Comparison of ENCODE assay signal across 1 cellular context in the genomic region with DNA sequence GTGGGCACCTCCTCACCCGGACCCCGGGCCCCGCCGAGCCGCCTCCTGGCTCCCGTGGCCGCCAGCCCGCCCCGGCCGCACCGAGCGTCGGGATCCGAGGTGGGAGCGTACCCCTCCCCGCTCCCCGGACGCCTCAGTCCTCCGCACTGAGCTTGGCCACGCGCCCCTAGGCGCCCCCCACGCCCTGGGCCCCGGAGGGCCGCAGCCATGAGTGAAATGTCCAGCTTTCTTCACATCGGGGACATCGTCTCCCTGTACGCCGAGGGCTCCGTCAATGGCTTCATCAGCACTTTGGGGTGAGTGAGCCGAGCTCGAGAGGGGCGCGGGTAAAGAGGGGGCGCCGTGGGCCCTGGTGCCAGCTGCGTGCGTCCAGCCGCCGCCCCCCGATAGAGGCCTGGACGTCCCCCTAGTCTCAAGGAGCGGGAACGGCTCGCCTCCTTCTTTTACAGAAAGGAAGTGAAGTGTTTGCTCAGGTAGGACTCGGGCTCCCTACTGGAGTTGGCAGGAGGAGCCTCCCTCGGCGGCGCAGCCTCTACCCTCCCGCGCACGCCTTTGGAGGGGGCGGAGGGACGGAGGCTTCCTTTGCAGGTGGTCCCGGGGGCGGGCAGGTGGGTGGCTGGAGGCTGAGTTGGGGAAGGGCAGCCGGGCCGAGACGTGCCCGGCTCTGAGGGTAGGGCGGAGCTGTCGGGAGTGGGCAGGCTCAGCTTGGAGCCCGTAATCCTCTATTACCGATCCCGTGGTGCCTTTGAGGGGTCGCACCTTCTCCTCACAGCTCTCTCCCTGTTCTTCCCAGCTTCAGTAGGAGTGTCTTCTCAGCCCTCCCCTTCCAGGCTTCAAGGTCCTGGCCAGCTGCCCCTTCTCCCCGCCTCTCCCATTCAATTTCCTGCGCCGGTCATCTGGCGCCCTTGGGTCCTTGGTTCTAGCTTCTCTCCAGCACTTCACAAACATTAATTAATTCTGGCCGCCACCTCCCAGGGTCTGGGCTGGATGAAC.
TF ChIP-seq lines count a peak whose summit lies in the region.

No MANE protein-coding gene starts in this region.

TF ChIP-seq in K562, 482 proteins besides CTCF, POLR2A, EP300 and RAD21 (continued from another document and continues in another):
- TF ChIP-seq RERE (CRISPR knock-in tag; IDR thresholded peaks at IDR 0.05; ENCODE audit: borderline replicate concordance) (no peak), POLR3A (IDR thresholded peaks at IDR 0.05; ENCODE audit: borderline replicate concordance, extremely low read depth, insufficient read depth, insufficient read length) (no peak), MTA3 (IDR thresholded peaks at IDR 0.05; ENCODE audit: borderline replicate concordance) (0 out of 2 replicates have a peak, but pooled peaks have one; percentile 16), ARID1B (IDR thresholded peaks at IDR 0.05) (no peak), HDAC1 (IDR thresholded peaks at IDR 0.05) (peak in 1 of 2 experiments; percentile 7; a peak in 1 of 4 replicates), CBFA2T3 (IDR thresholded peaks at IDR 0.05) (no peak), XRCC4 (IDR thresholded peaks at IDR 0.05; ENCODE audit: extremely low read depth, insufficient read depth, insufficient read length) (no peak), EHMT2 (IDR thresholded peaks at IDR 0.05) (no peak), ZKSCAN3 (CRISPR knock-in tag; IDR thresholded peaks at IDR 0.05) (no peak), PTRF (tag; IDR thresholded peaks at IDR 0.05) (no peak), DIDO1 (tag; IDR thresholded peaks at IDR 0.05; ENCODE audit: low read depth) (no peak), ZNF740 (CRISPR knock-in tag; IDR thresholded peaks at IDR 0.05) (no peak), ZNF740 (tag; IDR thresholded peaks at IDR 0.05) (peak in 1 of 2 experiments; percentile 33; a peak in 2 of 4 replicates), ETS1 (conservative IDR thresholded peaks at IDR 0.05; ENCODE audit: control insufficient read depth, low read depth, low read length) (0 out of 2 replicates have a peak, but pooled peaks have one; percentile 21), LCOR (CRISPR knock-in tag; IDR thresholded peaks at IDR 0.05) (no peak), SUPT5H (IDR thresholded peaks at IDR 0.05) (no peak), ZBTB2 (IDR thresholded peaks at IDR 0.05) (no peak; the same call in 1 of the 2 replicates), KAT8 (IDR thresholded peaks at IDR 0.05; ENCODE audit: low read depth) (no peak), ZNF639 (CRISPR knock-in tag; conservative IDR thresholded peaks at IDR 0.05 in 1 of 2, IDR thresholded peaks at IDR 0.05 in 1 of 2) (no peak), CCNT2 (IDR thresholded peaks at IDR 0.05; ENCODE audit: borderline replicate concordance, extremely low read depth, insufficient read length, low read depth, low read length) (no peak), HDAC3 (IDR thresholded peaks at IDR 0.05; ENCODE audit: borderline replicate concordance, partially characterized antibody) (no peak), PHF20 (IDR thresholded peaks at IDR 0.05; ENCODE audit: partially characterized antibody) (no peak), RBBP5 (IDR thresholded peaks at IDR 0.05; ENCODE audit: borderline replicate concordance, insufficient read depth, low read length, poor library complexity, severe bottlenecking) (peak; percentile 28), GABPA (tag; conservative IDR thresholded peaks at IDR 0.05; ENCODE audit: low read depth) (no peak), GATAD2B (IDR thresholded peaks at IDR 0.05; ENCODE audit: borderline replicate concordance) (no peak; the same call in 1 of the 2 replicates), OTX1 (CRISPR knock-in tag; IDR thresholded peaks at IDR 0.05) (no peak), NFXL1 (CRISPR knock-in tag; IDR thresholded peaks at IDR 0.05) (no peak), ZNF24 (IDR thresholded peaks at IDR 0.05) (no peak), PCBP1 (IDR thresholded peaks at IDR 0.05; ENCODE audit: low read depth, low read length, poor library complexity, severe bottlenecking) (no peak), TCF15 (CRISPR knock-in tag; IDR thresholded peaks at IDR 0.05) (no peak), NR1H2 (CRISPR knock-in tag; IDR thresholded peaks at IDR 0.05) (no peak)
- TF ChIP-seq, protein P1, sequence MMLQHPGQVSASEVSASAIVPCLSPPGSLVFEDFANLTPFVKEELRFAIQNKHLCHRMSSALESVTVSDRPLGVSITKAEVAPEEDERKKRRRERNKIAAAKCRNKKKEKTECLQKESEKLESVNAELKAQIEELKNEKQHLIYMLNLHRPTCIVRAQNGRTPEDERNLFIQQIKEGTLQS (IDR thresholded peaks at IDR 0.05): no peak
- TF ChIP-seq, protein P1 (CRISPR knock-in tag; conservative IDR thresholded peaks at IDR 0.05): no peak
- TF ChIP-seq, protein P2, sequence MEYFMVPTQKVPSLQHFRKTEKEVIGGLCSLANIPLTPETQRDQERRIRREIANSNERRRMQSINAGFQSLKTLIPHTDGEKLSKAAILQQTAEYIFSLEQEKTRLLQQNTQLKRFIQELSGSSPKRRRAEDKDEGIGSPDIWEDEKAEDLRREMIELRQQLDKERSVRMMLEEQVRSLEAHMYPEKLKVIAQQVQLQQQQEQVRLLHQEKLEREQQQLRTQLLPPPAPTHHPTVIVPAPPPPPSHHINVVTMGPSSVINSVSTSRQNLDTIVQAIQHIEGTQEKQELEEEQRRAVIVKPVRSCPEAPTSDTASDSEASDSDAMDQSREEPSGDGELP (CRISPR knock-in tag; IDR thresholded peaks at IDR 0.05; ENCODE audit: borderline replicate concordance): peak; percentile 10; the same call in 1 of the 2 replicates
